28 cellular contexts compared by ENCODE assay signal in the genomic region with DNA sequence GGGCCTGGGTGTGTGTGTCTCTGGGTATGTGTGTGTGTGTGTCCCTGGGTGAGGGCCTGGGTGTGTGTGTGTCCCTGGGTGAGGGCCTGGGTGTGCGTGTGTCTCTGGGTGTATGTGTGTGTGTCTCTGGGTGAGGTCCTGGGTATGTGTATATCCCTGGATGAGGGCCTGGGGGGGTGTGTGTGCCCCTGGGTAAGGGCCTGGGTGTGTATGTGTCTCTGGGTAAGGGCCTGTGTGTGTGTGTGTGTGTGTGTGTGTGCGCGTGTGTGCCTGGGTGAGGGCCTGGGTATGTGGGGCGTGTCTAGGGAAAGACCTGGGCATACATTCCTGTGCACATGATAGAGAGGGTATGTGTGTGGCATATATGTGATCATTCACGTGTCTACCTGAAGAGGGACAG.
"Had no signal": no experiment of that assay in that cellular context is flagged by ENCODE, and none has a peak within 500 bp of the region (broad histone marks: within the 10 kb centered on the region; RNA-seq: fewer than 3 reads in every experiment).

No MANE protein-coding gene starts in this region.

- H3K4me3 Mint-ChIP-seq: activated CD4-positive, alpha-beta memory T cell treated with anti-CD3 and anti-CD28 coated beads, Interleukin-2, amount 10 ng/mL, durations not matched to agents 7 days and 5 days; activated CD4-positive, alpha-beta T cell treated with anti-CD3 and anti-CD28 coated beads, Interleukin-2, amount 10 ng/mL, durations not matched to agents 7 days and 5 days; activated naive CD4-positive, alpha-beta T cell treated with anti-CD3 and anti-CD28 coated beads, Interleukin-2, amount 10 ng/mL, durations not matched to agents 7 days and 5 days; activated naive CD8-positive, alpha-beta T cell treated with anti-CD3 and anti-CD28 coated beads, Interleukin-2, amount 10 ng/mL, durations not matched to agents 7 days and 5 days; activated T-cell treated with anti-CD3 and anti-CD28 coated beads, Interleukin-2, amount 50 U/mL, for 24 hours; activated T-cell treated with anti-CD3 and anti-CD28 coated beads, Interleukin-2, amount 50 U/mL, for 72 hours; central memory CD8-positive, alpha-beta T cell; dendritic cell treated with granulocyte-macrophage colony-stimulating factor and Interleukin-4, amounts not matched to agents 40 ng/mL and 50 ng/mL, for 4 days; endodermal cell; T-helper 17 cell; T-helper 2 cell treated with Interferon-gamma antibody and Interleukin-4, amounts not matched to agents 5 μg/mL and 100 μg/mL, for 36 hours had no signal

- DNase-seq: activated CD4-positive, alpha-beta memory T cell treated with anti-CD3 and anti-CD28 coated beads, Interleukin-2, amount 10 ng/mL, durations not matched to agents 7 days and 5 days; activated CD4-positive, alpha-beta T cell treated with anti-CD3 and anti-CD28 coated beads for 1 hour; activated CD4-positive, alpha-beta T cell treated with anti-CD3 and anti-CD28 coated beads for 4 hours; activated CD4-positive, alpha-beta T cell treated with anti-CD3 and anti-CD28 coated beads, Interleukin-2, amount 10 ng/mL, durations not matched to agents 7 days and 5 days; activated CD4-positive, alpha-beta T cell treated with anti-CD3 and anti-CD28 coated beads, Interleukin-2, amount 50 U/mL, for 4 hours; activated CD8-positive, alpha-beta memory T cell treated with anti-CD3 and anti-CD28 coated beads, Interleukin-2, amount 50 U/mL, for 48 hours; activated gamma-delta T cell; activated naive CD4-positive, alpha-beta T cell; activated naive CD4-positive, alpha-beta T cell treated with anti-CD3 and anti-CD28 coated beads, Interleukin-2, amount 10 ng/mL, durations not matched to agents 7 days and 5 days; activated naive CD8-positive, alpha-beta T cell treated with anti-CD3 and anti-CD28 coated beads, Interleukin-2, amount 10 ng/mL, durations not matched to agents 7 days and 5 days; activated T-cell treated with anti-CD3 and anti-CD28 coated beads for 4 hours; activated T-cell treated with anti-CD3 and anti-CD28 coated beads, Interleukin-2, amount 50 U/mL, for 24 hours; activated T-cell treated with anti-CD3 and anti-CD28 coated beads, Interleukin-2, amount 50 U/mL, for 72 hours; brain microvascular endothelial cell; dorsolateral prefrontal cortex; effector memory CD4-positive, alpha-beta T cell; endodermal cell; foreskin fibroblast; gastrocnemius medialis; T-helper 1 cell; T-helper 17 cell; T1000 had no signal

- H3K27ac Mint-ChIP-seq: activated CD4-positive, alpha-beta memory T cell treated with anti-CD3 and anti-CD28 coated beads, Interleukin-2, amount 10 ng/mL, durations not matched to agents 7 days and 5 days; activated CD4-positive, alpha-beta T cell treated with anti-CD3 and anti-CD28 coated beads, Interleukin-2, amount 10 ng/mL, durations not matched to agents 7 days and 5 days; activated naive CD4-positive, alpha-beta T cell treated with anti-CD3 and anti-CD28 coated beads, Interleukin-2, amount 10 ng/mL, durations not matched to agents 7 days and 5 days; activated naive CD4-positive, alpha-beta T cell treated with anti-CD3 and anti-CD28 coated beads, Interleukin-2, amount 50 U/mL, for 72 hours; activated naive CD8-positive, alpha-beta T cell treated with anti-CD3 and anti-CD28 coated beads, Interleukin-2, amount 10 ng/mL, durations not matched to agents 7 days and 5 days; activated T-cell treated with anti-CD3 and anti-CD28 coated beads, Interleukin-2, amount 50 U/mL, for 24 hours; activated T-cell treated with anti-CD3 and anti-CD28 coated beads, Interleukin-2, amount 50 U/mL, for 72 hours; dendritic cell treated with granulocyte-macrophage colony-stimulating factor and Interleukin-4, amounts not matched to agents 40 ng/mL and 50 ng/mL, for 4 days; endodermal cell; T-helper 17 cell; T-helper 2 cell treated with Interferon-gamma antibody and Interleukin-4, amounts not matched to agents 5 μg/mL and 100 μg/mL, for 36 hours had no signal

- H3K4me1 Mint-ChIP-seq: activated CD4-positive, alpha-beta memory T cell treated with anti-CD3 and anti-CD28 coated beads, Interleukin-2, amount 10 ng/mL, durations not matched to agents 7 days and 5 days; activated CD4-positive, alpha-beta T cell treated with anti-CD3 and anti-CD28 coated beads, Interleukin-2, amount 10 ng/mL, durations not matched to agents 7 days and 5 days; activated naive CD4-positive, alpha-beta T cell treated with anti-CD3 and anti-CD28 coated beads, Interleukin-2, amount 10 ng/mL, durations not matched to agents 7 days and 5 days; central memory CD8-positive, alpha-beta T cell; T-helper 17 cell had no signal

- H3K27ac ChIP-seq: brain microvascular endothelial cell, coronary artery, dorsolateral prefrontal cortex, gastrocnemius medialis had no signal

- H3K36me3 ChIP-seq: brain microvascular endothelial cell, gastrocnemius medialis had no signal

- H3K4me1 ChIP-seq: gastrocnemius medialis had no signal

- H3K4me3 ChIP-seq: coronary artery, gastrocnemius medialis had no signal

- H3K9me3 Mint-ChIP-seq: activated CD4-positive, alpha-beta memory T cell treated with anti-CD3 and anti-CD28 coated beads, Interleukin-2, amount 10 ng/mL, durations not matched to agents 7 days and 5 days; activated naive CD4-positive, alpha-beta T cell treated with anti-CD3 and anti-CD28 coated beads, Interleukin-2, amount 50 U/mL, for 72 hours; activated T-cell treated with anti-CD3 and anti-CD28 coated beads, Interleukin-2, amount 50 U/mL, for 72 hours; central memory CD8-positive, alpha-beta T cell; dendritic cell treated with granulocyte-macrophage colony-stimulating factor and Interleukin-4, amounts not matched to agents 40 ng/mL and 50 ng/mL, for 4 days; endodermal cell had no signal

- ATAC-seq: activated naive CD4-positive, alpha-beta T cell treated with anti-CD3 and anti-CD28 coated beads, Interleukin-2, amount 50 U/mL, for 72 hours; activated T-cell treated with anti-CD3 and anti-CD28 coated beads, Interleukin-2, amount 50 U/mL, for 72 hours; esophagus mucosa; gastrocnemius medialis; T-helper 17 cell had no signal

- H3K36me3 Mint-ChIP-seq: activated naive CD4-positive, alpha-beta T cell treated with anti-CD3 and anti-CD28 coated beads, Interleukin-2, amount 10 ng/mL, durations not matched to agents 7 days and 5 days; activated naive CD8-positive, alpha-beta T cell treated with anti-CD3 and anti-CD28 coated beads, Interleukin-2, amount 10 ng/mL, durations not matched to agents 7 days and 5 days had no signal
